1 cellular context compared by ENCODE assay signal in genomic region chr5:177516601-177517568, GRCh38.
TF ChIP-seq lines count a peak whose summit lies in the region.

Gene DDX41 (minus strand): TSS chr5:177516961. CDS start chr5:177516945, 16 bp downstream.

TF ChIP-seq in K562, 482 proteins besides CTCF, POLR2A, EP300 and RAD21 (continued from another document and continues in another):
- TF ChIP-seq TAF1 (IDR thresholded peaks at IDR 0.05; ENCODE audit: control insufficient read depth, extremely low read depth, insufficient read depth, low read length, severe bottlenecking): peak; percentile 56
- peak; percentile 88; the same call in 1 of the 2 replicates for TF ChIP-seq NBN (IDR thresholded peaks at IDR 0.05; ENCODE audit: low read depth)
- TF ChIP-seq ZNF444 (CRISPR knock-in tag; IDR thresholded peaks at IDR 0.05): 0 out of 2 replicates have a peak, but pooled peaks have one; percentile 15
- no peak for TF ChIP-seq ZNF239 (CRISPR knock-in tag; IDR thresholded peaks at IDR 0.05)
- peak; percentile 98 for TF ChIP-seq CXXC5 (CRISPR knock-in tag; IDR thresholded peaks at IDR 0.05)
- no peak for TF ChIP-seq KDM2B (CRISPR knock-in tag; IDR thresholded peaks at IDR 0.05)
- TF ChIP-seq U2AF2 (optimal IDR thresholded peaks at IDR 0.05; ENCODE audit: low read depth, low read length): no peak
- TF ChIP-seq KLF1 (tag; IDR thresholded peaks at IDR 0.05): peak; percentile 64; the same call in 1 of the 2 replicates
- TF ChIP-seq ARID4B (CRISPR knock-in tag; IDR thresholded peaks at IDR 0.05): peak; percentile 97
- no peak for TF ChIP-seq TRIM28 (IDR thresholded peaks at IDR 0.05)
- peak; percentile 91 for TF ChIP-seq SUPT5H (IDR thresholded peaks at IDR 0.05)
- TF ChIP-seq DPF2 (IDR thresholded peaks at IDR 0.05): peak; percentile 58; the same call in 1 of the 2 replicates
- peak; percentile 56; the same call in 1 of the 2 replicates for TF ChIP-seq FOXM1 (IDR thresholded peaks at IDR 0.05; ENCODE audit: low read depth)
- TF ChIP-seq FOXM1 (CRISPR knock-in tag; IDR thresholded peaks at IDR 0.05; ENCODE audit: low read depth): peak; percentile 45; the same call in 1 of the 2 replicates
- TF ChIP-seq SMAD4 (CRISPR knock-in tag; conservative IDR thresholded peaks at IDR 0.05): peak; percentile 59; the same call in 1 of the 2 replicates
- TF ChIP-seq ZBED1 (IDR thresholded peaks at IDR 0.05): peak; percentile 29; the same call in 1 of the 2 replicates
- TF ChIP-seq RFX1 (IDR thresholded peaks at IDR 0.05): peak; percentile 82
- no peak for TF ChIP-seq ZNF449 (CRISPR knock-in tag; IDR thresholded peaks at IDR 0.05)
- TF ChIP-seq RUNX1 (IDR thresholded peaks at IDR 0.05; ENCODE audit: low read depth): no peak; the same call in 1 of the 2 replicates
- TF ChIP-seq CHD1 (IDR thresholded peaks at IDR 0.05; ENCODE audit: low read length): peak; percentile 59
- peak; percentile 73 for TF ChIP-seq SAP30 (IDR thresholded peaks at IDR 0.05; ENCODE audit: borderline replicate concordance, insufficient read depth, low read depth, low read length, poor library complexity, severe bottlenecking)
- no peak for TF ChIP-seq CLOCK (CRISPR knock-in tag; IDR thresholded peaks at IDR 0.05; ENCODE audit: borderline replicate concordance)
- peak in 1 of 2 experiments; percentile 87; a peak in 2 of 4 replicates for TF ChIP-seq ZNF639 (CRISPR knock-in tag; conservative IDR thresholded peaks at IDR 0.05 in 1 of 2, IDR thresholded peaks at IDR 0.05 in 1 of 2)
- TF ChIP-seq STAT5B (CRISPR knock-in tag; IDR thresholded peaks at IDR 0.05): no peak
- TF ChIP-seq POLR2H (tag; IDR thresholded peaks at IDR 0.05; ENCODE audit: low read depth): no peak; the same call in 1 of the 2 replicates
- no peak for TF ChIP-seq RHOXF2B (CRISPR knock-in tag; conservative IDR thresholded peaks at IDR 0.05)
- peak; percentile 100 for TF ChIP-seq MTA3 (IDR thresholded peaks at IDR 0.05; ENCODE audit: borderline replicate concordance)
- TF ChIP-seq RBM22 (IDR thresholded peaks at IDR 0.05; ENCODE audit: low read depth, low read length, poor library complexity, severe bottlenecking): peak; percentile 64
- TF ChIP-seq MBD2 (IDR thresholded peaks at IDR 0.05; ENCODE audit: borderline replicate concordance, low read depth): peak; percentile 78
- TF ChIP-seq COPS2 (conservative IDR thresholded peaks at IDR 0.05): no peak
- TF ChIP-seq KAT7 (CRISPR knock-in tag; IDR thresholded peaks at IDR 0.05; ENCODE audit: borderline replicate concordance): peak; percentile 89; the same call in 1 of the 2 replicates
- no peak for TF ChIP-seq ZNF165 (CRISPR knock-in tag; IDR thresholded peaks at IDR 0.05; ENCODE audit: borderline replicate concordance)
- peak; percentile 52 for TF ChIP-seq GABPA (tag; conservative IDR thresholded peaks at IDR 0.05; ENCODE audit: low read depth)
- peak; percentile 87 for TF ChIP-seq MAX (CRISPR knock-in tag; IDR thresholded peaks at IDR 0.05)
- peak; percentile 87 for TF ChIP-seq RBFOX2 (IDR thresholded peaks at IDR 0.05; ENCODE audit: low read depth, low read length)
- TF ChIP-seq KDM4B (IDR thresholded peaks at IDR 0.05; ENCODE audit: borderline replicate concordance in 2 of 2, low read depth in 1 of 2): no peak
- peak; percentile 67; the same call in 1 of the 2 replicates for TF ChIP-seq KLF13 (tag; IDR thresholded peaks at IDR 0.05; ENCODE audit: borderline replicate concordance, low read depth)
- TF ChIP-seq ZNF3 (CRISPR knock-in tag; IDR thresholded peaks at IDR 0.05): no peak
- TF ChIP-seq FOXK2 (conservative IDR thresholded peaks at IDR 0.05 in 1 of 2, IDR thresholded peaks at IDR 0.05 in 1 of 2; ENCODE audit: low read depth in 2 of 2): peak in 1 of 2 experiments; percentile 61; a peak in 2 of 4 replicates
- peak; percentile 29; the same call in 1 of the 2 replicates for TF ChIP-seq FOSL1 (tag; conservative IDR thresholded peaks at IDR 0.05)
- TF ChIP-seq ZBTB43 (CRISPR knock-in tag; IDR thresholded peaks at IDR 0.05): no peak
- peak; percentile 72; the same call in 1 of the 2 replicates for TF ChIP-seq ZNF395 (CRISPR knock-in tag; IDR thresholded peaks at IDR 0.05)
- TF ChIP-seq XRCC5 (IDR thresholded peaks at IDR 0.05; ENCODE audit: low read depth, low read length): no peak
- peak in 1 of 2 experiments; percentile 69; a peak in 1 of 4 replicates for TF ChIP-seq MLLT1 (IDR thresholded peaks at IDR 0.05)
- no peak for TF ChIP-seq CC2D1A (IDR thresholded peaks at IDR 0.05)
- TF ChIP-seq TFAP4 (CRISPR knock-in tag; IDR thresholded peaks at IDR 0.05; ENCODE audit: borderline replicate concordance): peak; percentile 100
- TF ChIP-seq POLR3G (IDR thresholded peaks at IDR 0.05; ENCODE audit: extremely low read depth, insufficient read length, insufficient replicate concordance): no peak
- TF ChIP-seq SIN3A (IDR thresholded peaks at IDR 0.05; ENCODE audit: borderline replicate concordance in 2 of 2, control insufficient read depth in 1 of 2, low read depth in 2 of 2, low read length in 2 of 2): peak; percentile 91 to 94
